ENCODE assay signal across 23 cellular contexts in the genomic region with DNA sequence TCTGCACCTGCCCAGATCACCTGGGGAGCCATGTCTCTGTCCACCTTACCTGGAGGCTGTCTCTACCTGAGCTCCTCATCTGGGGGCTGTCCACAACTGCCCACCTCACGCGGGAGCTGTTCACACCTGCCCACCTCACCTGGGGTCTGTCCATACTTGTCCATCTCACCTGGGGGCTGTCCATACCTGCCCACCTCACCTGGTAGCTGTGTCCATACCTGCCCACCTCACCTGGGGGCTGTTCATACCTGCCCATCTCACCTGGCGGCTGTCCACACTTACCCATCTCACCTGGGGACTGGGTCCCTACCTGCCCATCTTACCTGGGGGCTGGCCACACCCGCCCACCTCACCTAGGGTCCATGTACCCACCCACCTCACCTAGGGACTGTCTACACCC.
"Had no signal": no experiment of that assay in that cellular context is flagged by ENCODE, and none has a peak within 500 bp of the region (broad histone marks: within the 10 kb centered on the region; RNA-seq: fewer than 3 reads in every experiment).

No MANE protein-coding gene starts in this region.

- H3K4me1 ChIP-seq: ascending aorta, body of pancreas had no signal

- H3K27me3 Mint-ChIP-seq: activated CD4-positive, alpha-beta memory T cell treated with anti-CD3 and anti-CD28 coated beads, Interleukin-2, amount 10 ng/mL, durations not matched to agents 7 days and 5 days had no signal

- DNase-seq: activated B cell treated with CpG ODN at 0.5 μM for 24 hours; activated CD4-positive, alpha-beta memory T cell treated with anti-CD3 and anti-CD28 coated beads, Interleukin-2, amount 10 ng/mL, durations not matched to agents 7 days and 5 days; activated CD4-positive, alpha-beta T cell treated with anti-CD3 and anti-CD28 coated beads for 1 hour; activated CD4-positive, alpha-beta T cell treated with anti-CD3 and anti-CD28 coated beads, Interleukin-2, amount 10 ng/mL, durations not matched to agents 24 days and 14 days; activated gamma-delta T cell treated with Interleukin-2 at 50 U/mL for 16 hours; activated naive CD4-positive, alpha-beta T cell treated with anti-CD3 and anti-CD28 coated beads, Interleukin-2, amount 50 U/mL, for 16 hours; activated naive CD8-positive, alpha-beta T cell treated with anti-CD3 and anti-CD28 coated beads, Interleukin-2, amount 50 U/mL, for 24 hours; activated T-cell treated with anti-CD3 and anti-CD28 coated beads for 4 hours; activated T-cell treated with anti-CD3 and anti-CD28 coated beads, Interleukin-2, amount 50 U/mL, for 72 hours; amniotic stem cell; NCI-H1092; NCI-H1417 treated with DMSO at 0.1 percent for 48 hours; NCI-H187; NCI-H2081; NCI-H510A treated with DMSO at 0.1 percent for 48 hours; PC-3; SIG-M5; T-helper 17 cell; T-helper 9 cell had no signal

- H3K27me3 ChIP-seq: ascending aorta, body of pancreas had no signal

- H3K27ac Mint-ChIP-seq: activated B cell treated with CpG ODN at 0.5 μM for 24 hours; activated CD4-positive, alpha-beta memory T cell treated with anti-CD3 and anti-CD28 coated beads, Interleukin-2, amount 10 ng/mL, durations not matched to agents 7 days and 5 days; activated CD4-positive, alpha-beta T cell treated with anti-CD3 and anti-CD28 coated beads, Interleukin-2, amount 10 ng/mL, durations not matched to agents 24 days and 14 days; activated naive CD8-positive, alpha-beta T cell treated with anti-CD3 and anti-CD28 coated beads, Interleukin-2, amount 50 U/mL, for 24 hours; activated T-cell treated with anti-CD3 and anti-CD28 coated beads, Interleukin-2, amount 50 U/mL, for 72 hours; activated T-helper 2 cell treated with anti-CD3 and anti-CD28 coated beads, Interferon-gamma antibody, Interleukin-2, Interleukin-4, amounts not matched to agents 10 μg/mL and 5 μg/mL and 100 μg/mL, durations not matched to agents 14 hours and 24 hours and 36 hours; T-helper 17 cell had no signal

- H3K9ac ChIP-seq: KMS-11 had no signal

- H3K4me3 ChIP-seq: ascending aorta, body of pancreas had no signal

- H3K4me3 Mint-ChIP-seq: activated B cell treated with CpG ODN at 0.5 μM for 24 hours; activated CD4-positive, alpha-beta memory T cell treated with anti-CD3 and anti-CD28 coated beads, Interleukin-2, amount 10 ng/mL, durations not matched to agents 7 days and 5 days; activated CD4-positive, alpha-beta T cell treated with anti-CD3 and anti-CD28 coated beads, Interleukin-2, amount 10 ng/mL, durations not matched to agents 24 days and 14 days; activated naive CD8-positive, alpha-beta T cell treated with anti-CD3 and anti-CD28 coated beads, Interleukin-2, amount 50 U/mL, for 24 hours; activated T-cell treated with anti-CD3 and anti-CD28 coated beads, Interleukin-2, amount 50 U/mL, for 72 hours; T-helper 17 cell had no signal

- H3K27ac ChIP-seq: ascending aorta, body of pancreas, KMS-11 had no signal

- H3K9me3 Mint-ChIP-seq: activated B cell treated with CpG ODN at 0.5 μM for 24 hours; activated CD4-positive, alpha-beta memory T cell treated with anti-CD3 and anti-CD28 coated beads, Interleukin-2, amount 10 ng/mL, durations not matched to agents 7 days and 5 days; activated CD4-positive, alpha-beta T cell treated with anti-CD3 and anti-CD28 coated beads, Interleukin-2, amount 10 ng/mL, durations not matched to agents 24 days and 14 days; activated naive CD8-positive, alpha-beta T cell treated with anti-CD3 and anti-CD28 coated beads, Interleukin-2, amount 50 U/mL, for 24 hours; activated T-cell treated with anti-CD3 and anti-CD28 coated beads, Interleukin-2, amount 50 U/mL, for 72 hours; activated T-helper 2 cell treated with anti-CD3 and anti-CD28 coated beads, Interferon-gamma antibody, Interleukin-2, Interleukin-4, amounts not matched to agents 10 μg/mL and 5 μg/mL and 100 μg/mL, durations not matched to agents 14 hours and 24 hours and 36 hours had no signal

- H3K9me3 ChIP-seq: ascending aorta, body of pancreas had no signal

- H3K4me2 ChIP-seq: KMS-11 had no signal

- H3K36me3 ChIP-seq: ascending aorta had no signal

- H3K4me1 Mint-ChIP-seq: activated B cell treated with CpG ODN at 0.5 μM for 24 hours; activated CD4-positive, alpha-beta memory T cell treated with anti-CD3 and anti-CD28 coated beads, Interleukin-2, amount 10 ng/mL, durations not matched to agents 7 days and 5 days; activated CD4-positive, alpha-beta T cell treated with anti-CD3 and anti-CD28 coated beads, Interleukin-2, amount 10 ng/mL, durations not matched to agents 24 days and 14 days; activated naive CD8-positive, alpha-beta T cell treated with anti-CD3 and anti-CD28 coated beads, Interleukin-2, amount 50 U/mL, for 24 hours had no signal
